1 cellular context compared by ENCODE assay signal in the genomic region with DNA sequence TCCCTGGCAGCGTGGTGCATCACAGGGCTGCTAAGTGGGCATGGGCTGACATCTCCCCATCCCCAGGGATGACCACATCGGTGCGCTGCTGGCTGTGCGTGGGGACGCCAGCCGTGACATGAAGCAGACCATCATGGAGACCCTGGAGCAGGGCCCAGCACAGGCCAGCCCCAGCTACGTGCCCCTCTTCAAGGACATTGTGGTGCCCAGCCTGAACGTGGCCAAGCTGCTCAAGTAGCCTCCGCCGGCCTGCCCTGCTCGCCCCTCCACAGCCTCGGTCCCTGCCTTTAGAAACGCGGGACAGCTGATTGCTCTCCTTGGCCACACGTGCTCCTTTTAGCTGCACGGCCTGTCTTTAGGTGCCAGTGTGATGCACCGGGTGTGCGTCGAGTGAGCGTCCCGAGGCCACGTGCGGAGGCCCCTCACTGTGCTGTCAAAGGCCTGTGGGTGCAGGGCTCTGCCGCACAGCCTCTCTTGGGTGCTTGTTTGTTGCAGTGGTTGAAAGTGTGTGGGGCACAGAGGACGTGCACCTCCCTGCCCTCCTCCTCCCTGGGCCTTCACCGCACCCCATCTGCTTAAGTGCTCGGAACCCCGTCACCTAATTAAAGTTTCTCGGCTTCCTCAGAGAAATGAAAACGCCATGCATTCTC.
A peak's percentile ranks its signal among the peaks of the same experiment; 100 is the strongest.
TF ChIP-seq lines count a peak whose summit lies in the region.

No MANE protein-coding gene starts in this region.

TF ChIP-seq in K562, 482 proteins besides CTCF, POLR2A, EP300 and RAD21:
- TF ChIP-seq HMGN3 (IDR thresholded peaks at IDR 0.05; ENCODE audit: borderline replicate concordance, extremely low read depth, insufficient read length, low read depth, low read length) (no peak), RBFOX2 (IDR thresholded peaks at IDR 0.05; ENCODE audit: low read depth, low read length) (0 out of 2 replicates have a peak, but pooled peaks have one; percentile 17), POLR2G (IDR thresholded peaks at IDR 0.05; ENCODE audit: low read depth, low read length) (peak; percentile 42), SMARCA4 (IDR thresholded peaks at IDR 0.05) (no peak)
- TF ChIP-seq, protein P1, sequence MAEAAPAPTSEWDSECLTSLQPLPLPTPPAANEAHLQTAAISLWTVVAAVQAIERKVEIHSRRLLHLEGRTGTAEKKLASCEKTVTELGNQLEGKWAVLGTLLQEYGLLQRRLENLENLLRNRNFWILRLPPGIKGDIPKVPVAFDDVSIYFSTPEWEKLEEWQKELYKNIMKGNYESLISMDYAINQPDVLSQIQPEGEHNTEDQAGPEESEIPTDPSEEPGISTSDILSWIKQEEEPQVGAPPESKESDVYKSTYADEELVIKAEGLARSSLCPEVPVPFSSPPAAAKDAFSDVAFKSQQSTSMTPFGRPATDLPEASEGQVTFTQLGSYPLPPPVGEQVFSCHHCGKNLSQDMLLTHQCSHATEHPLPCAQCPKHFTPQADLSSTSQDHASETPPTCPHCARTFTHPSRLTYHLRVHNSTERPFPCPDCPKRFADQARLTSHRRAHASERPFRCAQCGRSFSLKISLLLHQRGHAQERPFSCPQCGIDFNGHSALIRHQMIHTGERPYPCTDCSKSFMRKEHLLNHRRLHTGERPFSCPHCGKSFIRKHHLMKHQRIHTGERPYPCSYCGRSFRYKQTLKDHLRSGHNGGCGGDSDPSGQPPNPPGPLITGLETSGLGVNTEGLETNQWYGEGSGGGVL (CRISPR knock-in tag; IDR thresholded peaks at IDR 0.05), result no peak
